In the genomic region with DNA sequence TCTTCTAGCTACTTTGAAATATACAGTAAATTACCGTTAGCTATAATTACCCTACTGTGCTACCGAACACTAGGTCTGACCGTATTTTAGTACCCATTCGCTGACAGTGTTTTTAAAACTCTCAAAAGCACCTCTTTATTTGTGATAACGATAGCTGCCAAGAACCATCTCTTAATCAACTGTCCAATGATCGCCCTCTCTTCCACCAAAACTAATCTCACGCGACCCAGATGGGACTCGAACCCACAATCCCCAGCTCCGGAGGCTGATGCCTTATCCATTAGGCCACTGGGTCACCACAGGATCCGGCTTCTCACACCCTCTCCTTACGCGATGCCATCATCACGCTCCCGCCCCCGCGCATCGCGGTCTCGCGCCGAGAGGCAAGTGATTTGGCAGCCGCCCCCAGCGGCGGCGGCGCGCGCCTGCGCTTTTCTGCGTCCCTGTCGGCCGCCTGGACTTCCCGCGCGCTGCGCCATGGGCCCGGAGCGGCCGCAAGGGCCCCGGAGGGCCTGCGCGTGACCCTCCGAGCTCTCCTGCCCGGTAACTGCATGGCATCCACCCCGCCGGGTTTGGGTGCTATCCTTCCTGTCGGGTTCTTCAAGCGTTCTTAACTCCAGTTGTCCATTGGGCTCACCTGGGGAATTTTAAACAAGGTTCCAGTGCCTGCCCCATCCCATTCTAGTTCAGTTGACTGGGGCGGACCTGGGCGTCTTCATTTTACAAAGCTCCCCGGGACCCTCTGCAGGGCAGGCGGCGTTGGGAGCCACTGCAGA, we compare ENCODE assay signal across 8 cellular contexts.
DNase-seq lines count a peak whose midpoint lies in the region; ATAC-seq and TF ChIP-seq lines count a peak whose summit lies in the region.

No MANE protein-coding gene starts in this region.

- DNase-seq in DMS79 (lab: John Stamatoyannopoulos, UW) (peak; percentile 44), OCI-M1 (lab: John Stamatoyannopoulos, UW) (peak; percentile 99), erythroblast (lab: John Stamatoyannopoulos, UW) (peak; percentile 97 to 99)
- DNase-seq in activated T-cell treated with anti-CD3 and anti-CD28 coated beads, Interleukin-2, amount 50 U/mL, for 1 hour: peak; percentile 99
- peak; percentile 94 to 99 for DNase-seq in stimulated activated CD8-positive, alpha-beta memory T cell treated with anti-CD3 and anti-CD28 coated beads, Interleukin-4, amount 100 ng/mL, for 4 hours (ENCODE audit: low read depth in 2 of 2, low spot score in 1 of 2)

- no peak; the same call in 1 of the 2 replicates for TF ChIP-seq EP300 in Ishikawa (IDR thresholded peaks at IDR 0.05; ENCODE audit: borderline replicate concordance)

- peak overlapping the region; percentile 70 to 86 for H3K9ac ChIP-seq in mucosa of rectum (ENCODE audit: low read depth in 1 of 2, low read length in 2 of 2)

- H3K27ac ChIP-seq in mucosa of rectum (ENCODE audit: low read depth in 2 of 2, low read length in 2 of 2): peak overlapping the region; percentile 64 to 84

- H3K36me3 ChIP-seq in mucosa of rectum (ENCODE audit: control insufficient read depth in 2 of 2, insufficient read depth in 2 of 2, low read length in 2 of 2): no peaks in the 10 kb centered on the region

- H3K4me3 ChIP-seq in mucosa of rectum (ENCODE audit: low read length in 2 of 2): peak overlapping the region; percentile 67 to 86

- H3K27me3 ChIP-seq in mucosa of rectum (ENCODE audit: control insufficient read depth in 2 of 2, insufficient read depth in 2 of 2, low read length in 2 of 2): no peaks in the 10 kb centered on the region

- TF ChIP-seq POLR2A in erythroblast (IDR thresholded peaks at IDR 0.05; ENCODE audit: low read length): peak; percentile 93

- peaks cover 0 to 4% of the 10 kb centered on the region in 2 donors for H3K4me1 ChIP-seq in mucosa of rectum (ENCODE audit: control insufficient read depth in 2 of 2, insufficient read depth in 2 of 2, low read length in 2 of 2)

- ATAC-seq in GM21619 (IDR thresholded peaks at IDR 0.05; ENCODE audit: unreplicated experiment): peak; percentile 93

- no peak for TF ChIP-seq RAD21 in Ishikawa (IDR thresholded peaks at IDR 0.05; ENCODE audit: low read depth)

- H3K9me3 ChIP-seq in mucosa of rectum (ENCODE audit: control insufficient read depth in 2 of 2, low read length in 2 of 2): no peaks in the 10 kb centered on the region

TF ChIP-seq in Ishikawa, 13 proteins besides CTCF, POLR2A, EP300 and RAD21:
- TF ChIP-seq YY1 (IDR thresholded peaks at IDR 0.05; ENCODE audit: low read depth) (peak; percentile 66), TAF1 (IDR thresholded peaks at IDR 0.05; ENCODE audit: low read depth) (peak; percentile 60; the same call in 1 of the 2 replicates), TEAD4 (IDR thresholded peaks at IDR 0.05) (peak; percentile 96), CREB1 (IDR thresholded peaks at IDR 0.05; ENCODE audit: low read depth) (no peak), CEBPB (IDR thresholded peaks at IDR 0.05) (peak; percentile 27; the same call in 1 of the 2 replicates), TCF12 (IDR thresholded peaks at IDR 0.05; ENCODE audit: low read depth) (peak; percentile 47; the same call in 1 of the 2 replicates), EGR1 (IDR thresholded peaks at IDR 0.05) (peak; percentile 100), FOXM1 (IDR thresholded peaks at IDR 0.05; ENCODE audit: borderline replicate concordance, low read depth) (peak; percentile 48; the same call in 1 of the 2 replicates), NFIC (IDR thresholded peaks at IDR 0.05) (peak; percentile 68), ZBTB7A (IDR thresholded peaks at IDR 0.05; ENCODE audit: low read depth) (peak; percentile 68; the same call in 1 of the 2 replicates)
- TF ChIP-seq, protein P1, sequence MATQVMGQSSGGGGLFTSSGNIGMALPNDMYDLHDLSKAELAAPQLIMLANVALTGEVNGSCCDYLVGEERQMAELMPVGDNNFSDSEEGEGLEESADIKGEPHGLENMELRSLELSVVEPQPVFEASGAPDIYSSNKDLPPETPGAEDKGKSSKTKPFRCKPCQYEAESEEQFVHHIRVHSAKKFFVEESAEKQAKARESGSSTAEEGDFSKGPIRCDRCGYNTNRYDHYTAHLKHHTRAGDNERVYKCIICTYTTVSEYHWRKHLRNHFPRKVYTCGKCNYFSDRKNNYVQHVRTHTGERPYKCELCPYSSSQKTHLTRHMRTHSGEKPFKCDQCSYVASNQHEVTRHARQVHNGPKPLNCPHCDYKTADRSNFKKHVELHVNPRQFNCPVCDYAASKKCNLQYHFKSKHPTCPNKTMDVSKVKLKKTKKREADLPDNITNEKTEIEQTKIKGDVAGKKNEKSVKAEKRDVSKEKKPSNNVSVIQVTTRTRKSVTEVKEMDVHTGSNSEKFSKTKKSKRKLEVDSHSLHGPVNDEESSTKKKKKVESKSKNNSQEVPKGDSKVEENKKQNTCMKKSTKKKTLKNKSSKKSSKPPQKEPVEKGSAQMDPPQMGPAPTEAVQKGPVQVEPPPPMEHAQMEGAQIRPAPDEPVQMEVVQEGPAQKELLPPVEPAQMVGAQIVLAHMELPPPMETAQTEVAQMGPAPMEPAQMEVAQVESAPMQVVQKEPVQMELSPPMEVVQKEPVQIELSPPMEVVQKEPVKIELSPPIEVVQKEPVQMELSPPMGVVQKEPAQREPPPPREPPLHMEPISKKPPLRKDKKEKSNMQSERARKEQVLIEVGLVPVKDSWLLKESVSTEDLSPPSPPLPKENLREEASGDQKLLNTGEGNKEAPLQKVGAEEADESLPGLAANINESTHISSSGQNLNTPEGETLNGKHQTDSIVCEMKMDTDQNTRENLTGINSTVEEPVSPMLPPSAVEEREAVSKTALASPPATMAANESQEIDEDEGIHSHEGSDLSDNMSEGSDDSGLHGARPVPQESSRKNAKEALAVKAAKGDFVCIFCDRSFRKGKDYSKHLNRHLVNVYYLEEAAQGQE (IDR thresholded peaks at IDR 0.05; ENCODE audit: low read depth): no peak
- TF ChIP-seq, protein P2, sequence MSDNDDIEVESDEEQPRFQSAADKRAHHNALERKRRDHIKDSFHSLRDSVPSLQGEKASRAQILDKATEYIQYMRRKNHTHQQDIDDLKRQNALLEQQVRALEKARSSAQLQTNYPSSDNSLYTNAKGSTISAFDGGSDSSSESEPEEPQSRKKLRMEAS (IDR thresholded peaks at IDR 0.05): peak; percentile 87
- TF ChIP-seq, protein P3, sequence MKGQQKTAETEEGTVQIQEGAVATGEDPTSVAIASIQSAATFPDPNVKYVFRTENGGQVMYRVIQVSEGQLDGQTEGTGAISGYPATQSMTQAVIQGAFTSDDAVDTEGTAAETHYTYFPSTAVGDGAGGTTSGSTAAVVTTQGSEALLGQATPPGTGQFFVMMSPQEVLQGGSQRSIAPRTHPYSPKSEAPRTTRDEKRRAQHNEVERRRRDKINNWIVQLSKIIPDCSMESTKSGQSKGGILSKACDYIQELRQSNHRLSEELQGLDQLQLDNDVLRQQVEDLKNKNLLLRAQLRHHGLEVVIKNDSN (IDR thresholded peaks at IDR 0.05): peak; percentile 23

Comparison
In these comparisons a context has a peak if more than half of its experiments do, and no peak if none do; other contexts are left out.
1. Peak in every context shown above with its lines: DNase-seq, ATAC-seq, H3K4me3 ChIP-seq and H3K27ac ChIP-seq.
2. DNase-seq: peak in every context shown above with its lines; median percentile 99 in OCI-M1; 99 in activated T-cell treated with anti-CD3 and anti-CD28 coated beads, Interleukin-2, amount 50 U/mL, for 1 hour; 98 in erythroblast; 96 in stimulated activated CD8-positive, alpha-beta memory T cell treated with anti-CD3 and anti-CD28 coated beads, Interleukin-4, amount 100 ng/mL, for 4 hours; 44 in DMS79.